In genomic region chr19:4909172-4909896, GRCh38 we compare ENCODE assay signal across 8 cellular contexts. TPM values are rescaled to one million over a fixed set of nuclear protein-coding genes. Genes with fewer than 3 reads are reported as not detected.
A peak's percentile ranks its signal among the peaks of the same experiment; 100 is the strongest.
DNase-seq lines count a peak whose midpoint lies in the region; ATAC-seq and TF ChIP-seq lines count a peak whose summit lies in the region.

UHRF1 (plus strand) TSS chr19:4909501; CDS start chr19:4910886, 1,385 bp downstream.

- no peaks in the 10 kb centered on the region for H3K36me3 ChIP-seq in right atrium auricular region
- H3K36me3 ChIP-seq in PC-9 (ENCODE audit: low read depth): 0 out of 2 replicates have a peak, but pooled peaks cover 3% of the 10 kb centered on the region
- H3K36me3 ChIP-seq in right lobe of liver: no peaks in the 10 kb centered on the region

- no peak for TF ChIP-seq POLR2A in right lobe of liver (IDR thresholded peaks at IDR 0.05)

- H3K4me3 ChIP-seq in right atrium auricular region (peak within 1 kb of the TSS; percentile 64 to 65), PC-9 (peak within 1 kb of the TSS; percentile 55), astrocyte of the spinal cord (ENCODE audit: low read depth, low read length) (peak within 1 kb of the TSS; percentile 50), right lobe of liver (peak within 1 kb of the TSS; percentile 48 to 56 (median 51))

- H4K20me1 ChIP-seq in PC-9 (ENCODE audit: insufficient read depth): no peaks in the 10 kb centered on the region

- in situ Hi-C loops in astrocyte of the spinal cord (cut with HindIII; ENCODE audit: low sequenced_read_pairs): no loop called here

- CTCF ChIA-PET in PC-9 (lab: Charles Lee): no interaction called here

- H3K9me3 ChIP-seq in right atrium auricular region (no peaks in the 10 kb centered on the region), PC-9 (ENCODE audit: insufficient read depth, low read depth) (no peaks in the 10 kb centered on the region), right lobe of liver (no peaks in the 10 kb centered on the region)

- no peak for ATAC-seq in left cardiac atrium
- no peak for ATAC-seq in right lobe of liver
- ATAC-seq in HG02678 (IDR thresholded peaks at IDR 0.05; ENCODE audit: unreplicated experiment): no peak

- H3K27ac ChIP-seq in right atrium auricular region: no peak within 1 kb of the TSS
- H3K27ac ChIP-seq in PC-9: peak within 1 kb of the TSS; percentile 84
- no peak within 1 kb of the TSS for H3K27ac ChIP-seq in right lobe of liver

- DNase-seq in right atrium auricular region (ENCODE audit: low spot score) (no peak), left cardiac atrium (no peak), HK-2 (ENCODE audit: unreplicated experiment) (peak; percentile 59), PC-9 (peak in 1 of 2 experiments; percentile 30), astrocyte of the spinal cord (ENCODE audit: low read depth, low spot score) (peak; percentile 32), right lobe of liver (no peak)
- DNase-seq in stimulated activated CD8-positive, alpha-beta memory T cell treated with anti-CD3 and anti-CD28 coated beads, Interleukin-7, amount 100 ng/mL, for 48 hours (ENCODE audit: extremely low read depth in 1 of 2, low read depth in 1 of 2): peak; percentile 68 to 78

- H3K4me2 ChIP-seq in PC-9: peak within 1 kb of the TSS; percentile 89

- POLR2A ChIA-PET in PC-9 (lab: Charles Lee; ENCODE audit: unreplicated experiment): no interaction called here

- TF ChIP-seq CTCF in right atrium auricular region (IDR thresholded peaks at IDR 0.05): no peak
- TF ChIP-seq CTCF in PC-9 (conservative IDR thresholded peaks at IDR 0.05): no peak
- TF ChIP-seq CTCF in astrocyte of the spinal cord (IDR thresholded peaks at IDR 0.05; ENCODE audit: low read depth, low read length): no peak
- TF ChIP-seq CTCF in right lobe of liver (IDR thresholded peaks at IDR 0.05): no peak

- no peaks in the 10 kb centered on the region for H3K9me2 ChIP-seq in PC-9 (ENCODE audit: insufficient read depth)

- BruUV-seq in PC-9 (replicated peaks; lab: Mats Ljungman, UMichigan): TSS peak; percentile 32

- peaks cover 30% of the 10 kb centered on the region for H3F3A ChIP-seq in PC-9 (ENCODE audit: insufficient read depth, low read depth)

- H3K27me3 ChIP-seq in right atrium auricular region (no peaks in the 10 kb centered on the region), PC-9 (ENCODE audit: insufficient read depth, low read depth) (no peaks in the 10 kb centered on the region), right lobe of liver (no peaks in the 10 kb centered on the region)

- 0% methylated on average over 5 of the region's 87 CpGs for WGBS in right lobe of liver (ENCODE audit: insufficient coverage, low coverage, low lambda C conversion rate, missing lambda C conversion rate)

- peaks cover 34% of the 10 kb centered on the region for H3K79me2 ChIP-seq in PC-9 (ENCODE audit: low read depth)

- H3K4me1 ChIP-seq in right atrium auricular region (peaks cover 0 to 26% of the 10 kb centered on the region in 2 donors), PC-9 (replicated peaks; ENCODE audit: insufficient read depth) (peaks cover 34% of the 10 kb centered on the region), right lobe of liver (peaks cover 0 to 13% (median 0%) of the 10 kb centered on the region in 4 donors)

- intact Hi-C loops in left cardiac atrium (cut with DNase I) (no loop called here), PC-9 (cut with micrococcal nuclease; ENCODE audit: unreplicated experiment) (no loop called here), right lobe of liver (cut with DNase I) (no loop called here)

- H2AFZ ChIP-seq in PC-9: peak within 1 kb of the TSS; percentile 74

RNA-seq across cellular contexts. Expression of gene UHRF1, which starts in this region (rescaled TPM):
- total RNA-seq in right atrium auricular region (under 1 TPM; 0.28 to 0.33 TPM), left cardiac atrium (1 to 10 TPM; 1.2 to 3.6 TPM), PC-9 (2021) (48.9 and 61.4 TPM in 2 replicates), right lobe of liver (1 to 10 TPM in 2 of 6 experiments, under 1 TPM in 4; 0.17 to 3.8 (median 0.82) TPM)

Comparison
In these comparisons a context has a peak if more than half of its experiments do, and no peak if none do; other contexts are left out.
1. RNA of gene UHRF1 (total RNA-seq): 48.9 to 61.4 TPM in PC-9; 1.2 to 3.6 TPM in left cardiac atrium, 0.17 to 3.8 TPM in right lobe of liver and 0.28 to 0.33 TPM in right atrium auricular region; every median in the first group is over 10 times any median in the second.
2. DNase-seq: peak in HK-2 (single experiment), astrocyte of the spinal cord (single experiment) and stimulated activated CD8-positive, alpha-beta memory T cell treated with anti-CD3 and anti-CD28 coated beads, Interleukin-7, amount 100 ng/mL, for 48 hours (2 of 2); none in right atrium auricular region (single experiment), left cardiac atrium (single experiment) and right lobe of liver (0 of 3).
3. Peak in every context shown above with its lines, with median percentiles within 50 percentile points of each other: H3K4me3 ChIP-seq.